Comparison of ENCODE assay signal across 16 cellular contexts in the genomic region with DNA sequence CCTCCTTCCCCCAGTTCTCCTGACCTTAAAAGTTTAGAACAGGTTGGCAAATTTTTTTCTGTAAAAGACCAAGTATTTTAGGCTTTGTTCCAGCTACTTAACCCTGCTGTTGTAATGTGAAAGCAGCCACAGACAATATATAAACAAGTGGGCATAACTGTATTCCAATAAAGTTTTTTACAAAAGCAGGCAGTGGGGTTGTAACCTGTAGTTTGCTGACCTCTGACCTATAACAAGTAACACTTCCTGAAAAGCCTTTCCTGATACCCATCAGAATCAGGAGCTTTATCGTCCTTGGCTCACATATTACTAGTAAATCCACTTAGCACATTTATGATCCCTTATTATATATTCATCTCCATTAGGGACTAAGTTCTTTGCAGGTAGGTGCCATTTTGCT. TPM values are rescaled to one million over a fixed set of nuclear protein-coding genes. Genes with fewer than 3 reads are reported as not detected.
DNase-seq lines count a peak whose midpoint lies in the region; ATAC-seq lines count a peak whose summit lies in the region.
"Had no signal": no experiment of that assay in that cellular context is flagged by ENCODE, and none has a peak within 500 bp of the region (broad histone marks: within the 10 kb centered on the region; RNA-seq: fewer than 3 reads in every experiment).

No MANE protein-coding gene starts in this region.

- peaks cover 2% of the 10 kb centered on the region for H3K36me3 ChIP-seq in urinary bladder (ENCODE audit: insufficient read depth)

- H3K27ac ChIP-seq in urinary bladder (ENCODE audit: low read depth), result peak overlapping the region; percentile 0
- H3K27ac ChIP-seq: left ventricle myocardium inferior had no signal

- H3K27ac Mint-ChIP-seq in activated naive CD4-positive, alpha-beta T cell treated with anti-CD3 and anti-CD28 coated beads, Interleukin-2, amount 50 U/mL, for 24 hours, result peak overlapping the region; percentile 90
- H3K27ac Mint-ChIP-seq in activated T-helper 17 cell treated with anti-CD3 and anti-CD28 coated beads, Interleukin-2, amount 50 U/mL, for 72 hours, result peak overlapping the region; percentile 13
- peak overlapping the region; percentile 80 for H3K27ac Mint-ChIP-seq in memory B cell
- H3K27ac Mint-ChIP-seq: activated CD4-positive, alpha-beta T cell treated with anti-CD3 and anti-CD28 coated beads, Interleukin-2, amount 10 ng/mL, durations not matched to agents 7 days and 5 days had no signal

- H3K4me3 Mint-ChIP-seq in activated naive CD4-positive, alpha-beta T cell treated with anti-CD3 and anti-CD28 coated beads, Interleukin-2, amount 50 U/mL, for 24 hours, result no peak overlapping the region
- no peak overlapping the region for H3K4me3 Mint-ChIP-seq in activated T-helper 17 cell treated with anti-CD3 and anti-CD28 coated beads, Interleukin-2, amount 50 U/mL, for 72 hours
- no peak overlapping the region for H3K4me3 Mint-ChIP-seq in memory B cell
- H3K4me3 Mint-ChIP-seq: activated CD4-positive, alpha-beta T cell treated with anti-CD3 and anti-CD28 coated beads, Interleukin-2, amount 10 ng/mL, durations not matched to agents 7 days and 5 days had no signal

- H3K9me3 Mint-ChIP-seq in activated naive CD4-positive, alpha-beta T cell treated with anti-CD3 and anti-CD28 coated beads, Interleukin-2, amount 50 U/mL, for 24 hours, result no peaks in the 10 kb centered on the region
- no peaks in the 10 kb centered on the region for H3K9me3 Mint-ChIP-seq in activated T-helper 17 cell treated with anti-CD3 and anti-CD28 coated beads, Interleukin-2, amount 50 U/mL, for 72 hours
- no peaks in the 10 kb centered on the region for H3K9me3 Mint-ChIP-seq in memory B cell
- H3K9me3 Mint-ChIP-seq: activated CD4-positive, alpha-beta T cell treated with anti-CD3 and anti-CD28 coated beads, Interleukin-2, amount 10 ng/mL, durations not matched to agents 7 days and 5 days had no signal

- 11% methylated on average over 1 of the region's 1 CpG for WGBS in urinary bladder

- peaks cover 4% of the 10 kb centered on the region for H3K36me3 Mint-ChIP-seq in activated naive CD4-positive, alpha-beta T cell treated with anti-CD3 and anti-CD28 coated beads, Interleukin-2, amount 50 U/mL, for 24 hours
- H3K36me3 Mint-ChIP-seq in activated T-helper 17 cell treated with anti-CD3 and anti-CD28 coated beads, Interleukin-2, amount 50 U/mL, for 72 hours (ENCODE audit: low read depth), result peaks cover 34% of the 10 kb centered on the region
- peaks cover 11% of the 10 kb centered on the region for H3K36me3 Mint-ChIP-seq in memory B cell

- H3K4me1 Mint-ChIP-seq in activated naive CD4-positive, alpha-beta T cell treated with anti-CD3 and anti-CD28 coated beads, Interleukin-2, amount 50 U/mL, for 24 hours, result peaks cover 4% of the 10 kb centered on the region
- H3K4me1 Mint-ChIP-seq in activated T-helper 17 cell treated with anti-CD3 and anti-CD28 coated beads, Interleukin-2, amount 50 U/mL, for 72 hours, result peaks cover 9% of the 10 kb centered on the region
- H3K4me1 Mint-ChIP-seq in memory B cell, result peaks cover 20% of the 10 kb centered on the region
- H3K4me1 Mint-ChIP-seq: activated CD4-positive, alpha-beta T cell treated with anti-CD3 and anti-CD28 coated beads, Interleukin-2, amount 10 ng/mL, durations not matched to agents 7 days and 5 days had no signal

- H3K27me3 Mint-ChIP-seq in activated naive CD4-positive, alpha-beta T cell treated with anti-CD3 and anti-CD28 coated beads, Interleukin-2, amount 50 U/mL, for 24 hours, result no peaks in the 10 kb centered on the region
- no peaks in the 10 kb centered on the region for H3K27me3 Mint-ChIP-seq in activated T-helper 17 cell treated with anti-CD3 and anti-CD28 coated beads, Interleukin-2, amount 50 U/mL, for 72 hours
- no peaks in the 10 kb centered on the region for H3K27me3 Mint-ChIP-seq in memory B cell
- H3K27me3 Mint-ChIP-seq: activated CD4-positive, alpha-beta T cell treated with anti-CD3 and anti-CD28 coated beads, Interleukin-2, amount 10 ng/mL, durations not matched to agents 7 days and 5 days had no signal

- no peak overlapping the region for H3K4me3 ChIP-seq in urinary bladder (ENCODE audit: low read depth, low read length)
- H3K4me3 ChIP-seq: left ventricle myocardium inferior had no signal

- no peaks in the 10 kb centered on the region for H3K4me1 ChIP-seq in urinary bladder (ENCODE audit: insufficient read depth)

- ATAC-seq in activated T-helper 17 cell treated with anti-CD3 and anti-CD28 coated beads, Interleukin-2, amount 50 U/mL, for 72 hours (replicated peaks), result no peak
- ATAC-seq in memory B cell (ENCODE audit: low read depth) (no peak), HG02852 (IDR thresholded peaks at IDR 0.05; ENCODE audit: unreplicated experiment) (no peak)
- no peak for ATAC-seq in activated CD4-positive, CD25-positive, alpha-beta regulatory T cell treated with anti-CD3 and anti-CD28 coated beads, Interleukin-2, amount 50 U/mL, for 24 hours
- ATAC-seq: right cardiac atrium had no signal

- DNase-seq in activated naive CD4-positive, alpha-beta T cell treated with Interleukin-2 at 50 U/mL for 16 hours, result no peak
- no peak for DNase-seq in memory B cell (ENCODE audit: low spot score in 2 of 2)
- no peak for DNase-seq in NCI-H2171 (lab: John Stamatoyannopoulos, UW)
- DNase-seq: activated CD4-positive, alpha-beta T cell treated with anti-CD3 and anti-CD28 coated beads, Interleukin-2, amount 10 ng/mL, durations not matched to agents 7 days and 5 days; C1 segment of cervical spinal cord; DMS 273 treated with DMSO at 0.1 percent for 48 hours; left ventricle myocardium inferior; NCI-H1930; occipital lobe; right cardiac atrium had no signal

RNA-seq across cellular contexts. Expression of a gene that starts 13.1 kb away (rescaled TPM):
- total RNA-seq in activated T-helper 17 cell treated with anti-CD3 and anti-CD28 coated beads, Interleukin-2, amount 50 U/mL, for 72 hours, result 100 to 1,000 TPM; 104 to 114 TPM
- 51.1 TPM for total RNA-seq in urinary bladder
- polyA plus RNA-seq in urinary bladder, result 68.8 TPM

RNA-seq across cellular contexts. Expression of a gene that starts 19.4 kb away (rescaled TPM):
- 10 to 100 TPM; 31.4 to 33.0 TPM for total RNA-seq in activated T-helper 17 cell treated with anti-CD3 and anti-CD28 coated beads, Interleukin-2, amount 50 U/mL, for 72 hours
- total RNA-seq in urinary bladder, result 42.9 TPM
- polyA plus RNA-seq in urinary bladder, result 37.8 TPM

RNA-seq across cellular contexts. Expression of a gene that starts 21.8 kb away (rescaled TPM):
- total RNA-seq in activated T-helper 17 cell treated with anti-CD3 and anti-CD28 coated beads, Interleukin-2, amount 50 U/mL, for 72 hours, result 10 to 100 TPM; 61.0 to 96.6 TPM
- total RNA-seq in urinary bladder, result 15.7 TPM
- polyA plus RNA-seq in urinary bladder, result 31.0 TPM

RNA-seq across cellular contexts. Expression of a gene that starts 27.5 kb away (rescaled TPM):
- total RNA-seq in activated T-helper 17 cell treated with anti-CD3 and anti-CD28 coated beads, Interleukin-2, amount 50 U/mL, for 72 hours, result under 1 TPM in 1 of 2 donors, not detected in 1; 0.41 TPM
- total RNA-seq in urinary bladder, result not detected
- polyA plus RNA-seq in urinary bladder, result 0.30 TPM
- total RNA-seq: left ventricle myocardium inferior, NCI-H460, occipital lobe had no signal

RNA-seq across cellular contexts. Expression of a gene that starts 44.2 kb away (rescaled TPM):
- 1,000 to 10,000 TPM in 1 of 2 donors, 100 to 1,000 TPM in 1; 974 to 1,528 TPM for total RNA-seq in activated T-helper 17 cell treated with anti-CD3 and anti-CD28 coated beads, Interleukin-2, amount 50 U/mL, for 72 hours
- 2,133 TPM for total RNA-seq in urinary bladder
- 7,162 TPM for polyA plus RNA-seq in urinary bladder

Comparison
In these comparisons a context has a peak if more than half of its experiments do, and no peak if none do; other contexts are left out.
1. H3K27ac Mint-ChIP-seq: peak in every context shown above with its lines; median percentile 90 in activated naive CD4-positive, alpha-beta T cell treated with anti-CD3 and anti-CD28 coated beads, Interleukin-2, amount 50 U/mL, for 24 hours; 80 in memory B cell; 13 in activated T-helper 17 cell treated with anti-CD3 and anti-CD28 coated beads, Interleukin-2, amount 50 U/mL, for 72 hours.